ENCODE assay signal across 9 cellular contexts in the genomic region with DNA sequence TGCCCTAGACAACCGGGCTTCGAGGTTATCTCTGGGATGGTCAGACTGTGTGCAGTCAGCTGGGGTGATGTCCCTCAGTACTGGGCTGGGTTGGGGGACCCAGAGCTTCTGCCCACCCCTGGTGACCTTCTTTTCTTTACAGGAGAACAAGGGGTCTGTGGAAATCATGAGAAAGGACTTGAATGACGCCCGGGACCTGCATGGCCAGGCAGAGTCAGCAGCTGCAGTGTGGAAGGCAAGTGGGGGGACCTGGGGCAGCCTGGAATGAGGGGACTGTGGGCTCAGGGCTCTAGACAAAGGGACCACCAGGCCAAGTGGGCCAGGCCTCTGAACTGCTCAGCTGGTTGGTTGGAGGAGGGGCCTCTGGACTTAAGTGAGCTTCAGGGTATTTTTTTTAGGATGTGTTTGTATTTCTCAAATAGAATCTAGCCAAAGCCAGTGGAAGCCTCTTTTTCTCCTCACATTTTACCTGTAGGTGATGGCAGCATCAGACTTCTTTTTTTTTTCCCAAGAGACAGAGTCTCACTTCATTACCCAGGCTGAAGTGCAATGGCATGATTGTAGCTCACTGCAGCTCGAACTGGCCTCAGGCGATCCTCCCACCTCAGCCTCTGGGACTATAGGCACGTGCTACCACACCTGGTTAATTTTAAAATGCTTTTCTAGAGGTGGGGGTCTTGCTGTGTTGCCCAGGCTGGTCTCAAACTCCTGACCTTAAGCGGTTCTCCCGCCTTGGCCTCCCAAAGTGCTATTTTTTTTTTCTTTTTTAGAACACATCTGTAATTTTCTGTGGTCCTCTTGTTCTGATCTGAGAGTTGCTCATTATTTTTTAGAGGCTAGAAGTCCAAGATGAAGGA. TPM values are rescaled to one million over a fixed set of nuclear protein-coding genes. Genes with fewer than 3 reads are reported as not detected.
DNase-seq lines count a peak whose midpoint lies in the region; ATAC-seq and TF ChIP-seq lines count a peak whose summit lies in the region.
"Had no signal": no experiment of that assay in that cellular context is flagged by ENCODE, and none has a peak within 500 bp of the region (broad histone marks: within the 10 kb centered on the region; RNA-seq: fewer than 3 reads in every experiment).

No MANE protein-coding gene starts in this region.

- no TSS peak for BruUV-seq in MCF 10A (replicated peaks; lab: Mats Ljungman, UMichigan)

- no peaks in the 10 kb centered on the region for H3K9me3 Mint-ChIP-seq in CD14-positive monocyte
- H3K9me3 Mint-ChIP-seq in MCF 10A (ENCODE audit: unreplicated experiment): no peaks in the 10 kb centered on the region
- H3K9me3 Mint-ChIP-seq in naive thymus-derived CD8-positive, alpha-beta T cell: no peaks in the 10 kb centered on the region

- ATAC-seq in naive thymus-derived CD8-positive, alpha-beta T cell: no peak
- ATAC-seq in GM18517 (IDR thresholded peaks at IDR 0.05; ENCODE audit: unreplicated experiment): no peak

- H3K27me3 Mint-ChIP-seq in CD14-positive monocyte (ENCODE audit: low read depth in 3 of 3): peaks cover 0 to 3% (median 3%) of the 10 kb centered on the region in 3 donors
- H3K27me3 Mint-ChIP-seq in MCF 10A (ENCODE audit: insufficient read depth, unreplicated experiment): no peaks in the 10 kb centered on the region
- H3K27me3 Mint-ChIP-seq in naive thymus-derived CD8-positive, alpha-beta T cell: no peaks in the 10 kb centered on the region

- POLR2A ChIA-PET in MCF 10A (lab: Yijun Ruan, JAX): interaction anchor here (0.6 to 7.5 kb wide), 8 partner anchors 10 to 1378 kb away, joined by 3 to 182 read pairs (median 4); a partner anchor contains a TSS
- POLR2A ChIA-PET in naive thymus-derived CD8-positive, alpha-beta T cell (lab: Charles Lee): interaction anchor here (0.6 kb wide), 1 partner anchor 31 kb away, joined by 4 read pairs; no protein-coding TSS in a partner anchor

- peak overlapping the region; percentile 82 to 86 for H3K4me3 Mint-ChIP-seq in CD14-positive monocyte
- H3K4me3 Mint-ChIP-seq in MCF 10A (ENCODE audit: unreplicated experiment): peak overlapping the region; percentile 90
- peak overlapping the region; percentile 82 to 95 (median 88) for H3K4me3 Mint-ChIP-seq in naive thymus-derived CD8-positive, alpha-beta T cell

- H3K4me3 ChIP-seq in Jurkat, Clone E6-1 (ENCODE audit: low read length): peak overlapping the region; percentile 99

- peaks cover 36% of the 10 kb centered on the region for H3K4me1 Mint-ChIP-seq in CD14-positive monocyte
- peaks cover 48% of the 10 kb centered on the region for H3K4me1 Mint-ChIP-seq in MCF 10A (ENCODE audit: insufficient read depth, unreplicated experiment)
- H3K4me1 Mint-ChIP-seq in naive thymus-derived CD8-positive, alpha-beta T cell: peaks cover 25 to 47% (median 36%) of the 10 kb centered on the region in 4 donors

- DNase-seq in CD14-positive monocyte (ENCODE audit: low spot score) (no peak), MCF 10A (ENCODE audit: unreplicated experiment) (no peak), AG08395 (ENCODE audit: low spot score) (no peak), NCI-H526 (lab: John Stamatoyannopoulos, UW) (no peak), activated gamma-delta T cell (lab: John Stamatoyannopoulos, UW) (no peak)
- no peak for DNase-seq in Jurkat, Clone E6-1 (ENCODE audit: low read depth, low spot score)
- no peak for DNase-seq in naive thymus-derived CD8-positive, alpha-beta T cell
- DNase-seq: activated CD4-positive, alpha-beta T cell treated with anti-CD3 and anti-CD28 coated beads for 48 hours had no signal

- peak overlapping the region in 1 of 7 donors; percentile 21 for H3K27ac Mint-ChIP-seq in CD14-positive monocyte
- H3K27ac Mint-ChIP-seq in MCF 10A (ENCODE audit: low read depth, unreplicated experiment): peak overlapping the region; percentile 100
- peak overlapping the region in 9 of 10 donors; percentile 63 to 96 (median 91) for H3K27ac Mint-ChIP-seq in naive thymus-derived CD8-positive, alpha-beta T cell

- CTCF ChIA-PET in MCF 10A (lab: Yijun Ruan, JAX): interaction anchor here (0.5 to 3.2 kb wide), 9 partner anchors 12 to 749 kb away, joined by 3 to 31 read pairs (median 3); a partner anchor contains a TSS

- peaks cover 34 to 52% of the 10 kb centered on the region in 2 donors for H3K36me3 Mint-ChIP-seq in CD14-positive monocyte
- peaks cover 57% of the 10 kb centered on the region for H3K36me3 Mint-ChIP-seq in MCF 10A (ENCODE audit: insufficient read depth, unreplicated experiment)
- peaks cover 4 to 46% (median 13%) of the 10 kb centered on the region in 3 donors for H3K36me3 Mint-ChIP-seq in naive thymus-derived CD8-positive, alpha-beta T cell

- TF ChIP-seq CTCF in CD14-positive monocyte (IDR thresholded peaks at IDR 0.05): no peak
- no peak for TF ChIP-seq CTCF in MCF 10A (IDR thresholded peaks at IDR 0.05; ENCODE audit: unreplicated experiment)

- intact Hi-C loops in CD14-positive monocyte (cut with micrococcal nuclease): loop anchor here (5.0 to 10.0 kb wide), 3 partner anchors 82 to 1136 kb away; a partner anchor contains a TSS
- intact Hi-C loops in MCF 10A (cut with micrococcal nuclease): no loop called here

RNA-seq across cellular contexts. Expression of a gene that starts 1.9 kb away (rescaled TPM):
- 10 to 100 TPM in 1 of 2 donors, 1 to 10 TPM in 1; 5.9 to 27.6 TPM for polyA plus RNA-seq in CD14-positive monocyte
- polyA plus RNA-seq in Jurkat, Clone E6-1 (2012; ENCODE audit: insufficient read depth, insufficient read length): 120 TPM
- 167 and 244 TPM in 2 replicates for total RNA-seq in MCF 10A (2022)
- 10 to 100 TPM; 84.8 to 87.6 TPM for total RNA-seq in naive thymus-derived CD8-positive, alpha-beta T cell
- 10 to 100 TPM; 28.4 to 62.6 (median 47.5) TPM for polyA plus RNA-seq in naive thymus-derived CD8-positive, alpha-beta T cell
